In genomic region chr6:73509851-73510250, GRCh38 we compare ENCODE assay signal across 1 cellular context.
TF ChIP-seq lines count a peak whose summit lies in the region.

No MANE protein-coding gene starts in this region.

TF ChIP-seq in HepG2, 621 proteins besides CTCF, POLR2A, EP300 and RAD21:
- TF ChIP-seq SP2 (CRISPR knock-in tag; IDR thresholded peaks at IDR 0.05) = no peak
- no peak for TF ChIP-seq ZEB1 (IDR thresholded peaks at IDR 0.05; ENCODE audit: insufficient replicate concordance, low read depth)
- no peak for TF ChIP-seq ZKSCAN5 (CRISPR knock-in tag; IDR thresholded peaks at IDR 0.05)
- TF ChIP-seq NFAT5 (CRISPR knock-in tag; IDR thresholded peaks at IDR 0.05) = no peak
- no peak for TF ChIP-seq ZNF256 (CRISPR knock-in tag; conservative IDR thresholded peaks at IDR 0.05)
- no peak for TF ChIP-seq TBL1XR1 (IDR thresholded peaks at IDR 0.05; ENCODE audit: borderline replicate concordance, low read length, partially characterized antibody)
- no peak for TF ChIP-seq ZSCAN30 (CRISPR knock-in tag; IDR thresholded peaks at IDR 0.05)
- TF ChIP-seq, protein P1, sequence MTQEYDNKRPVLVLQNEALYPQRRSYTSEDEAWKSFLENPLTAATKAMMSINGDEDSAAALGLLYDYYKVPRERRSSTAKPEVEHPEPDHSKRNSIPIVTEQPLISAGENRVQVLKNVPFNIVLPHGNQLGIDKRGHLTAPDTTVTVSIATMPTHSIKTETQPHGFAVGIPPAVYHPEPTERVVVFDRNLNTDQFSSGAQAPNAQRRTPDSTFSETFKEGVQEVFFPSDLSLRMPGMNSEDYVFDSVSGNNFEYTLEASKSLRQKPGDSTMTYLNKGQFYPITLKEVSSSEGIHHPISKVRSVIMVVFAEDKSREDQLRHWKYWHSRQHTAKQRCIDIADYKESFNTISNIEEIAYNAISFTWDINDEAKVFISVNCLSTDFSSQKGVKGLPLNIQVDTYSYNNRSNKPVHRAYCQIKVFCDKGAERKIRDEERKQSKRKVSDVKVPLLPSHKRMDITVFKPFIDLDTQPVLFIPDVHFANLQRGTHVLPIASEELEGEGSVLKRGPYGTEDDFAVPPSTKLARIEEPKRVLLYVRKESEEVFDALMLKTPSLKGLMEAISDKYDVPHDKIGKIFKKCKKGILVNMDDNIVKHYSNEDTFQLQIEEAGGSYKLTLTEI (CRISPR knock-in tag; conservative IDR thresholded peaks at IDR 0.05) = no peak
- TF ChIP-seq, protein P2, sequence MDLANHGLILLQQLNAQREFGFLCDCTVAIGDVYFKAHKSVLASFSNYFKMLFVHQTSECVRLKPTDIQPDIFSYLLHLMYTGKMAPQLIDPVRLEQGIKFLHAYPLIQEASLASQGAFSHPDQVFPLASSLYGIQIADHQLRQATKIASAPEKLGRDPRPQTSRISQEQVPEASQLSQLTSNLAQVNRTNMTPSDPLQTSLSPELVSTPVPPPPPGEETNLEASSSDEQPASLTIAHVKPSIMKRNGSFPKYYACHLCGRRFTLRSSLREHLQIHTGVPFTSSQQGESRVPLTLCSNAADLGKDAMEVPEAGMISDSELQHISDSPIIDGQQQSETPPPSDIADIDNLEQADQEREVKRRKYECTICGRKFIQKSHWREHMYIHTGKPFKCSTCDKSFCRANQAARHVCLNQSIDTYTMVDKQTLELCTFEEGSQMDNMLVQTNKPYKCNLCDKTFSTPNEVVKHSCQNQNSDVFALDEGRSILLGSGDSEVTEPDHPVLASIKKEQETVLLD (CRISPR knock-in tag; IDR thresholded peaks at IDR 0.05; ENCODE audit: low read depth) = no peak
- TF ChIP-seq, protein P3, sequence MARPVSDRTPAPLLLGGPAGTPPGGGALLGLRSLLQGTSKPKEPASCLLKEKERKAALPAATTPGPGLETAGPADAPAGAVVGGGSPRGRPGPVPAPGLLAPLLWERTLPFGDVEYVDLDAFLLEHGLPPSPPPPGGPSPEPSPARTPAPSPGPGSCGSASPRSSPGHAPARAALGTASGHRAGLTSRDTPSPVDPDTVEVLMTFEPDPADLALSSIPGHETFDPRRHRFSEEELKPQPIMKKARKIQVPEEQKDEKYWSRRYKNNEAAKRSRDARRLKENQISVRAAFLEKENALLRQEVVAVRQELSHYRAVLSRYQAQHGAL (CRISPR knock-in tag; IDR thresholded peaks at IDR 0.05; ENCODE audit: not compliant biosample characterization) = no peak
- no peak for TF ChIP-seq MYC (CRISPR knock-in tag; IDR thresholded peaks at IDR 0.05; ENCODE audit: borderline replicate concordance)
- TF ChIP-seq MED8 (CRISPR knock-in tag; IDR thresholded peaks at IDR 0.05; ENCODE audit: insufficient replicate concordance) = no peak
- TF ChIP-seq, protein P4, sequence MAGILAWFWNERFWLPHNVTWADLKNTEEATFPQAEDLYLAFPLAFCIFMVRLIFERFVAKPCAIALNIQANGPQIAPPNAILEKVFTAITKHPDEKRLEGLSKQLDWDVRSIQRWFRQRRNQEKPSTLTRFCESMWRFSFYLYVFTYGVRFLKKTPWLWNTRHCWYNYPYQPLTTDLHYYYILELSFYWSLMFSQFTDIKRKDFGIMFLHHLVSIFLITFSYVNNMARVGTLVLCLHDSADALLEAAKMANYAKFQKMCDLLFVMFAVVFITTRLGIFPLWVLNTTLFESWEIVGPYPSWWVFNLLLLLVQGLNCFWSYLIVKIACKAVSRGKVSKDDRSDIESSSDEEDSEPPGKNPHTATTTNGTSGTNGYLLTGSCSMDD (CRISPR knock-in tag; IDR thresholded peaks at IDR 0.05) = no peak
- TF ChIP-seq, protein P5, sequence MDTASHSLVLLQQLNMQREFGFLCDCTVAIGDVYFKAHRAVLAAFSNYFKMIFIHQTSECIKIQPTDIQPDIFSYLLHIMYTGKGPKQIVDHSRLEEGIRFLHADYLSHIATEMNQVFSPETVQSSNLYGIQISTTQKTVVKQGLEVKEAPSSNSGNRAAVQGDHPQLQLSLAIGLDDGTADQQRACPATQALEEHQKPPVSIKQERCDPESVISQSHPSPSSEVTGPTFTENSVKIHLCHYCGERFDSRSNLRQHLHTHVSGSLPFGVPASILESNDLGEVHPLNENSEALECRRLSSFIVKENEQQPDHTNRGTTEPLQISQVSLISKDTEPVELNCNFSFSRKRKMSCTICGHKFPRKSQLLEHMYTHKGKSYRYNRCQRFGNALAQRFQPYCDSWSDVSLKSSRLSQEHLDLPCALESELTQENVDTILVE (CRISPR knock-in tag; IDR thresholded peaks at IDR 0.05) = no peak
- no peak for TF ChIP-seq CSRNP2 (CRISPR knock-in tag; conservative IDR thresholded peaks at IDR 0.05; ENCODE audit: low read depth)
- TF ChIP-seq ZNF557 (CRISPR knock-in tag; IDR thresholded peaks at IDR 0.05) = no peak
- TF ChIP-seq ZBTB21 (CRISPR knock-in tag; IDR thresholded peaks at IDR 0.05) = no peak
- TF ChIP-seq ZNF605 (CRISPR knock-in tag; IDR thresholded peaks at IDR 0.05) = no peak
- no peak for TF ChIP-seq ZSCAN12 (CRISPR knock-in tag; IDR thresholded peaks at IDR 0.05)
